ENCODE assay signal across 8 cellular contexts in genomic region chr1:208988811-208989222, GRCh38.
DNase-seq lines count a peak whose midpoint lies in the region; ATAC-seq and TF ChIP-seq lines count a peak whose summit lies in the region.

No MANE protein-coding gene starts in this region.

- TF ChIP-seq CTCF in OCI-LY3 (IDR thresholded peaks at IDR 0.05; ENCODE audit: low read depth, low read length) (no peak), breast epithelium (IDR thresholded peaks at IDR 0.05) (no peak)

- H2BK15ac ChIP-seq in mesenchymal stem cell (ENCODE audit: low read depth, poor library complexity, severe bottlenecking) = peak overlapping the region; percentile 49

- peak overlapping the region; percentile 71 for H3K4me3 ChIP-seq in OCI-LY3 (ENCODE audit: low read length)
- peak overlapping the region; percentile 18 to 66 (median 38) for H3K4me3 ChIP-seq in breast epithelium
- peak overlapping the region in 1 of 2 experiments; percentile 78 for H3K4me3 ChIP-seq in mesenchymal stem cell (ENCODE audit: insufficient read depth in 1 of 2, low read depth in 1 of 2, low read length in 2 of 2)

- WGBS in mesenchymal stem cell = 5% methylated on average over 3 of the region's 3 CpGs

- H3K27me3 ChIP-seq in OCI-LY3 (ENCODE audit: low read depth, low read length) (no peaks in the 10 kb centered on the region; the same call in 1 of the 2 replicates), breast epithelium (no peaks in the 10 kb centered on the region), mesenchymal stem cell (ENCODE audit: control insufficient read depth in 1 of 2, insufficient read depth in 1 of 2, low read length in 2 of 2) (no peaks in the 10 kb centered on the region)

- H2BK12ac ChIP-seq in mesenchymal stem cell (ENCODE audit: low read length in 2 of 2) = no peak overlapping the region

- H3K4me2 ChIP-seq in OCI-LY3 (ENCODE audit: low read length) (peak overlapping the region; percentile 72), mesenchymal stem cell (ENCODE audit: low read length, poor library complexity, severe bottlenecking) (peak overlapping the region; percentile 62)

- no peaks in the 10 kb centered on the region for H3K79me1 ChIP-seq in mesenchymal stem cell (replicated peaks; ENCODE audit: low read length, poor library complexity, severe bottlenecking)

- no peak overlapping the region for H3K23ac ChIP-seq in mesenchymal stem cell (ENCODE audit: low read length in 2 of 2)

- POLR2A ChIA-PET in HEK293T (lab: Yijun Ruan, JAX) = no interaction called here

- H3K9me3 ChIP-seq in OCI-LY3 (ENCODE audit: insufficient read depth, low read length) (no peaks in the 10 kb centered on the region), breast epithelium (no peaks in the 10 kb centered on the region), mesenchymal stem cell (ENCODE audit: control insufficient read depth, low read length) (no peaks in the 10 kb centered on the region)

- no peak overlapping the region for H2AK5ac ChIP-seq in mesenchymal stem cell (ENCODE audit: low read length, severe bottlenecking)

- peak; percentile 41 for DNase-seq in DMS79 (lab: John Stamatoyannopoulos, UW)
- no peak for DNase-seq in breast epithelium (ENCODE audit: low spot score in 2 of 2)
- peak; percentile 79 for DNase-seq in mesenchymal stem cell
- DNase-seq in HEK293T (ENCODE audit: extremely low spot score) = no peak
- DNase-seq in NCI-H524 treated with DMSO at 0.1 percent for 48 hours (lab: John Stamatoyannopoulos, UW) = no peak

- H3K9ac ChIP-seq in OCI-LY3 (ENCODE audit: low read length) (peak overlapping the region; percentile 28), mesenchymal stem cell (ENCODE audit: low read length) (peak overlapping the region; percentile 89)

- TF ChIP-seq POLR2A in breast epithelium (IDR thresholded peaks at IDR 0.05) = no peak

- H3K36me3 ChIP-seq in OCI-LY3 (replicated peaks; ENCODE audit: low read depth, low read length) (no peaks in the 10 kb centered on the region), breast epithelium (no peaks in the 10 kb centered on the region), mesenchymal stem cell (ENCODE audit: control insufficient read depth in 1 of 2, insufficient read depth in 2 of 2, low read depth in 1 of 2, low read length in 2 of 2) (no peaks in the 10 kb centered on the region)

- H3K4me1 ChIP-seq in OCI-LY3 (ENCODE audit: low read length) (peaks cover 7% of the 10 kb centered on the region), breast epithelium (no peaks in the 10 kb centered on the region), mesenchymal stem cell (ENCODE audit: control insufficient read depth, insufficient read depth, low read depth, low read length) (no peaks in the 10 kb centered on the region)

- H2AFZ ChIP-seq in OCI-LY3 (ENCODE audit: low read depth, low read length) (peak overlapping the region; percentile 96), mesenchymal stem cell (ENCODE audit: low read depth, low read length) (no peak overlapping the region)

- no peak overlapping the region for H3K18ac ChIP-seq in mesenchymal stem cell (ENCODE audit: low read depth in 1 of 2, low read length in 2 of 2)

- ATAC-seq in GM19438 (IDR thresholded peaks at IDR 0.05; ENCODE audit: low read depth, unreplicated experiment) (peak; percentile 99), HG03439 (IDR thresholded peaks at IDR 0.05; ENCODE audit: unreplicated experiment) (peak; percentile 97)

- H4K91ac ChIP-seq in mesenchymal stem cell (ENCODE audit: low read length) = no peak overlapping the region

- intact Hi-C loops in breast epithelium (cut with DNase I; ENCODE audit: low total_unique reads) = no loop called here

- no peak overlapping the region for H4K8ac ChIP-seq in mesenchymal stem cell (ENCODE audit: low read length)

- H2BK120ac ChIP-seq in mesenchymal stem cell (ENCODE audit: low read depth, low read length) = no peak overlapping the region

- no peaks in the 10 kb centered on the region for H3K79me2 ChIP-seq in OCI-LY3 (ENCODE audit: low read length)

- CTCF ChIA-PET in HEK293T (lab: Yijun Ruan, JAX) = no interaction called here

- no peak overlapping the region for H3K4ac ChIP-seq in mesenchymal stem cell (ENCODE audit: low read depth in 1 of 2, low read length in 2 of 2)

- H4K20me1 ChIP-seq in OCI-LY3 (ENCODE audit: insufficient read depth, low read length) = no peaks in the 10 kb centered on the region

- no peak overlapping the region for H3K14ac ChIP-seq in mesenchymal stem cell (ENCODE audit: low read length in 2 of 2)

- H3K27ac ChIP-seq in OCI-LY3 (ENCODE audit: low read length) = no peak overlapping the region
- H3K27ac ChIP-seq in breast epithelium = peak overlapping the region; percentile 24 to 52
- H3K27ac ChIP-seq in mesenchymal stem cell (ENCODE audit: low read length, poor library complexity, severe bottlenecking) = peak overlapping the region; percentile 27

- H2BK5ac ChIP-seq in mesenchymal stem cell (ENCODE audit: low read depth, low read length, poor library complexity, severe bottlenecking) = no peak overlapping the region

TF ChIP-seq in HEK293T, 16 proteins besides CTCF, POLR2A, EP300 and RAD21:
- no peak for TF ChIP-seq TARDBP (IDR thresholded peaks at IDR 0.05)
- TF ChIP-seq FOXA1 (IDR thresholded peaks at IDR 0.05) = no peak
- no peak for TF ChIP-seq CTBP1 (IDR thresholded peaks at IDR 0.05; ENCODE audit: borderline replicate concordance)
- TF ChIP-seq HDGF (IDR thresholded peaks at IDR 0.05; ENCODE audit: borderline replicate concordance) = no peak
- no peak for TF ChIP-seq BHLHE40 (IDR thresholded peaks at IDR 0.05; ENCODE audit: borderline replicate concordance)
- no peak for TF ChIP-seq LEF1 (IDR thresholded peaks at IDR 0.05; ENCODE audit: borderline replicate concordance)
- no peak for TF ChIP-seq PKNOX1 (IDR thresholded peaks at IDR 0.05)
TF ChIP-seq in HEK293T: peak in this region for 0.

Comparison
In these comparisons a context has a peak if more than half of its experiments do, and no peak if none do; other contexts are left out.
1. DNase-seq: peak in DMS79 (single experiment) and mesenchymal stem cell (single experiment); none in breast epithelium (0 of 2), HEK293T (single experiment) and NCI-H524 treated with DMSO at 0.1 percent for 48 hours (single experiment).